In the genomic region with DNA sequence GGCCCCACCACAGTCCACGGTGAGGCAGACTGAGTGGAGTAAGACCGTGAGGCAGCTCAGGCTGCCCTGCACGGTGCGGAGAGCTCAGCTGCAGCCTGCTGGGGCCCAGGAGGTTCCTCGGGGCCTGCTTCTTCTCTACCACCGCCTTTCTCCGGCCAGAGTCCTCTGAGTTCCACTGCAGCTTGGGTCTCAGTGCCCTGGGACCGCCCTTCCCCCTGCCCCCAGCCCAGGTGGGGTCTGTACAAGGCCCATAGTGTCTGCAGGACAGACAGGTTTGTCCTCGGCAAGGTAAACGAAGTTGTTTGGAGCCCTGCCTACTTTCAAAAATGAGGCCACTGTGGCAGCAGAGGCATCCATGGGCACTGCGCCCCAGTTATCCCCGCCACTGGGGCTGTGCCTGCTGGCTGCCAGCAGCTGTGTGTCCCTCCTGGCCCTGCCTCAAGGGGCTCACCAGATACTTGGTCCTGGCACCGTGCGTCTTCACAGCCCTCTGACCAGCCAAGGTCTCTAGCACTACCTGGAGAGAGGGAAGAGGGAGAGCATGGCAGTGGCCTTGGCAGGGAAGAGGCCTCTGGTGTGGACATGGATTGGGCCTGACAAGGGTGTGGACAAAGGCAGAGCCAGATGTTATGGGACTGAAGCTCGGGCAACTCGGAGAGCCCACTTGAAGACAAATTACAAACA, we compare ENCODE assay signal across 1 cellular context.
TF ChIP-seq lines count a peak whose summit lies in the region.

No MANE protein-coding gene starts in this region.

TF ChIP-seq in GM12878, 131 proteins besides CTCF, POLR2A, EP300 and RAD21:
- TF ChIP-seq EED (IDR thresholded peaks at IDR 0.05; ENCODE audit: low read depth) (no peak), KLF5 (IDR thresholded peaks at IDR 0.05; ENCODE audit: partially characterized antibody) (no peak), RFX5 (IDR thresholded peaks at IDR 0.05; ENCODE audit: low read depth, low read length) (no peak), ZNF384 (IDR thresholded peaks at IDR 0.05; ENCODE audit: borderline replicate concordance, low read depth, low read length) (no peak), CBX3 (IDR thresholded peaks at IDR 0.05; ENCODE audit: borderline replicate concordance, low read depth) (no peak), ZNF274 (IDR thresholded peaks at IDR 0.05; ENCODE audit: insufficient read depth, insufficient read length) (no peak)
